In genomic region chr10:116076616-116077015, GRCh38 we compare ENCODE assay signal across 26 cellular contexts.
"Had no signal": no experiment of that assay in that cellular context is flagged by ENCODE, and none has a peak within 500 bp of the region (broad histone marks: within the 10 kb centered on the region; RNA-seq: fewer than 3 reads in every experiment).

No MANE protein-coding gene starts in this region.

- H2AFZ ChIP-seq: hepatocyte had no signal

- ATAC-seq: esophagus mucosa; gastrocnemius medialis; heart left ventricle; left cardiac atrium; lower lobe of right lung; natural killer cell; psoas muscle; right cardiac atrium; stimulated activated memory B cell treated with anti-CD40 and anti-IgM and Interleukin-4, amounts not matched to agents 10 μg/mL and 1 μg/mL and 100 μg/mL, for 72 hours; stimulated activated naive CD8-positive, alpha-beta T cell treated with anti-CD3 and anti-CD28 coated beads, Interleukin-15, Interleukin-2, amounts not matched to agents 100 U/mL and 50 U/mL, for 24 hours had no signal

- H3K27me3 ChIP-seq: gastrocnemius medialis, heart left ventricle, hepatocyte, ovary, sigmoid colon, spleen, testis had no signal

- H3K36me3 Mint-ChIP-seq: natural killer cell; stimulated activated memory B cell treated with anti-CD40 and anti-IgM and Interleukin-4, amounts not matched to agents 10 μg/mL and 1 μg/mL and 100 μg/mL, for 72 hours had no signal

- H3K27ac Mint-ChIP-seq: endodermal cell; natural killer cell; stimulated activated memory B cell treated with anti-CD40 and anti-IgM and Interleukin-4, amounts not matched to agents 10 μg/mL and 1 μg/mL and 100 μg/mL, for 72 hours; type B pancreatic cell had no signal

- H3K4me2 ChIP-seq: hepatocyte had no signal

- H3K4me3 Mint-ChIP-seq: endodermal cell; natural killer cell; stimulated activated memory B cell treated with anti-CD40 and anti-IgM and Interleukin-4, amounts not matched to agents 10 μg/mL and 1 μg/mL and 100 μg/mL, for 72 hours; type B pancreatic cell had no signal

- H3K36me3 ChIP-seq: gastrocnemius medialis, heart left ventricle, left ventricle myocardium inferior, lower lobe of right lung, ovary, sigmoid colon, spleen, tibial artery had no signal

- H3K9me3 ChIP-seq: gastrocnemius medialis, heart left ventricle, left ventricle myocardium inferior, lower lobe of right lung, ovary, psoas muscle, sigmoid colon, spleen, testis, tibial artery had no signal

- H3K9me3 Mint-ChIP-seq: endodermal cell, natural killer cell, type B pancreatic cell had no signal

- DNase-seq: effector CD8-positive, alpha-beta T cell; endodermal cell; foreskin fibroblast; gastrocnemius medialis; heart left ventricle; left cardiac atrium; left ventricle myocardium inferior; lower lobe of right lung; natural killer cell; occipital lobe; ovary; psoas muscle; right cardiac atrium; sigmoid colon; spleen; stimulated activated CD4-positive, alpha-beta T cell treated with anti-CD3 and anti-CD28 coated beads, Interleukin-4, amount 100 ng/mL, for 4 hours; stimulated activated naive CD8-positive, alpha-beta T cell treated with anti-CD3 and anti-CD28 coated beads, Interleukin-15, Interleukin-2, amounts not matched to agents 100 U/mL and 50 U/mL, for 24 hours; substantia nigra; testis; tibial artery had no signal

- H3K4me3 ChIP-seq: gastrocnemius medialis, heart left ventricle, hepatocyte, left ventricle myocardium inferior, lower lobe of right lung, ovary, psoas muscle, sigmoid colon, skin epidermis, spleen, testis, tibial artery had no signal

- H3K4me1 ChIP-seq: heart left ventricle, left ventricle myocardium inferior, lower lobe of right lung, psoas muscle, spleen, testis, tibial artery had no signal

- H3K27ac ChIP-seq: epithelial cell of prostate, gastrocnemius medialis, heart left ventricle, hepatocyte, left ventricle myocardium inferior, lower lobe of right lung, ovary, psoas muscle, sigmoid colon, skin epidermis, spleen, testis, tibial artery had no signal

- H3K27me3 Mint-ChIP-seq: stimulated activated memory B cell treated with anti-CD40 and anti-IgM and Interleukin-4, amounts not matched to agents 10 μg/mL and 1 μg/mL and 100 μg/mL, for 72 hours; type B pancreatic cell had no signal

- H3K4me1 Mint-ChIP-seq: endodermal cell; natural killer cell; stimulated activated memory B cell treated with anti-CD40 and anti-IgM and Interleukin-4, amounts not matched to agents 10 μg/mL and 1 μg/mL and 100 μg/mL, for 72 hours had no signal

- H3K79me2 ChIP-seq: hepatocyte had no signal
